In genomic region chr11:13668957-13669521, GRCh38 we compare ENCODE assay signal across 8 cellular contexts. TPM values are rescaled to one million over a fixed set of nuclear protein-coding genes. Genes with fewer than 3 reads are reported as not detected.
DNase-seq lines count a peak whose midpoint lies in the region; ATAC-seq and TF ChIP-seq lines count a peak whose summit lies in the region.

No MANE protein-coding gene starts in this region.

- H4K20me1 ChIP-seq in PC-3 (ENCODE audit: low read length) = peaks cover 28% of the 10 kb centered on the region; the same call in 1 of the 2 replicates

- H3K9ac ChIP-seq in PC-3 (ENCODE audit: low read length) = peak overlapping the region; percentile 93
- H3K9ac ChIP-seq in rectal smooth muscle tissue (ENCODE audit: low read length) = peak overlapping the region; percentile 70

- no peak for TF ChIP-seq CTCF in PC-3 (conservative IDR thresholded peaks at IDR 0.05; ENCODE audit: low read depth, low read length)

- ATAC-seq in GM19043 (IDR thresholded peaks at IDR 0.05; ENCODE audit: low read depth, unreplicated experiment) (peak; percentile 4), HG03280 (IDR thresholded peaks at IDR 0.05; ENCODE audit: unreplicated experiment) (peak; percentile 23), PC-3 (peak; percentile 14), Right ventricle myocardium superior (ENCODE audit: poor library complexity) (peak; percentile 38)

- no peaks in the 10 kb centered on the region for H3K9me3 ChIP-seq in PC-3 (ENCODE audit: low read length)

- H3K79me2 ChIP-seq in PC-3 (ENCODE audit: low read length) = peaks cover 55% of the 10 kb centered on the region

- peak overlapping the region; percentile 24; the same call in 1 of the 2 replicates for H3K27ac ChIP-seq in PC-3 (ENCODE audit: low read length)
- H3K27ac ChIP-seq in rectal smooth muscle tissue (ENCODE audit: low read depth, low read length) = peak overlapping the region; percentile 67

- CTCF ChIA-PET in PC-3 (lab: Charles Lee) = no interaction called here

- POLR2A ChIA-PET in PC-3 (lab: Charles Lee; ENCODE audit: unreplicated experiment) = no interaction called here

- H3K36me3 ChIP-seq in PC-3 (ENCODE audit: low read depth, low read length) = no peaks in the 10 kb centered on the region
- no peaks in the 10 kb centered on the region for H3K36me3 ChIP-seq in rectal smooth muscle tissue (ENCODE audit: control insufficient read depth, insufficient read depth, low read length)

- intact Hi-C loops in PC-3 (cut with micrococcal nuclease) (loop anchor here (10.0 kb wide), 3 partner anchors 196 to 394 kb away; partner anchors contain the start of genes BMAL1 and BTBD10), Right ventricle myocardium superior (cut with DNase I) (no loop called here)

- H3K9me2 ChIP-seq in PC-3 (replicated peaks; ENCODE audit: low read length) = no peaks in the 10 kb centered on the region

- DNase-seq in AG08396 (ENCODE audit: low spot score) (peak; percentile 43), PC-3 (peak; percentile 37), Right ventricle myocardium superior (no peak), COR-L47 (lab: John Stamatoyannopoulos, UW) (no peak)
- DNase-seq in activated gamma-delta T cell treated with anti-CD3 and anti-CD28 coated beads, Interleukin-2, amount 50 U/mL, for 16 hours (ENCODE audit: low read depth) = peak; percentile 40

- H3K4me3 ChIP-seq in PC-3 (ENCODE audit: low read length) = peak overlapping the region; percentile 92
- peak overlapping the region; percentile 83 for H3K4me3 ChIP-seq in rectal smooth muscle tissue (ENCODE audit: low read length)

- peak overlapping the region; percentile 83 for H2AFZ ChIP-seq in PC-3 (ENCODE audit: low read length)

- TSS peak; percentile 43 for BruUV-seq in PC-3 (replicated peaks; lab: Mats Ljungman, UMichigan)

- peaks cover 22% of the 10 kb centered on the region for H3K4me1 ChIP-seq in PC-3 (ENCODE audit: insufficient read depth, low read length)
- H3K4me1 ChIP-seq in rectal smooth muscle tissue (ENCODE audit: control insufficient read depth, insufficient read depth, low read length) = peaks cover 11% of the 10 kb centered on the region

- H3K27me3 ChIP-seq in PC-3 (ENCODE audit: low read length) = no peaks in the 10 kb centered on the region
- no peaks in the 10 kb centered on the region for H3K27me3 ChIP-seq in rectal smooth muscle tissue (ENCODE audit: control insufficient read depth, insufficient read depth, low read length)

- H3K4me2 ChIP-seq in PC-3 (ENCODE audit: low read length) = peak overlapping the region; percentile 90

- no peaks in the 10 kb centered on the region for H3F3A ChIP-seq in PC-3 (ENCODE audit: low read length, unreplicated experiment)

RNA-seq across cellular contexts. Expression of gene FAR1, which starts 0.6 kb away (rescaled TPM):
- total RNA-seq in PC-3 (2014; rRNA removed) = 31.6 and 45.6 TPM in 2 replicates
- total RNA-seq in Right ventricle myocardium superior = 35.3 TPM

Comparison
In these comparisons a context has a peak if more than half of its experiments do, and no peak if none do; other contexts are left out.
1. DNase-seq: peak in AG08396 (single experiment), PC-3 (single experiment) and activated gamma-delta T cell treated with anti-CD3 and anti-CD28 coated beads, Interleukin-2, amount 50 U/mL, for 16 hours (single experiment); none in Right ventricle myocardium superior (single experiment) and COR-L47 (single experiment).
2. Peak in every context shown above with its lines, with median percentiles within 50 percentile points of each other: ATAC-seq.